10 cellular contexts compared by ENCODE assay signal in genomic region chr16:75254359-75254837, GRCh38. TPM values are rescaled to one million over a fixed set of nuclear protein-coding genes. Genes with fewer than 3 reads are reported as not detected.
DNase-seq lines count a peak whose midpoint lies in the region; ATAC-seq, FAIRE-seq and TF ChIP-seq lines count a peak whose summit lies in the region.
"Had no signal": no experiment of that assay in that cellular context is flagged by ENCODE, and none has a peak within 500 bp of the region (broad histone marks: within the 10 kb centered on the region; RNA-seq: fewer than 3 reads in every experiment).

No MANE protein-coding gene starts in this region.

- H4K20me1 ChIP-seq in K562 (replicated peaks; ENCODE audit: control insufficient read depth, insufficient read depth, low read length): peaks cover 20% of the 10 kb centered on the region

- H3K27me3 ChIP-seq in K562 (ENCODE audit: control insufficient read depth in 2 of 2, insufficient read depth in 2 of 2, low read length in 2 of 2) (no peaks in the 10 kb centered on the region), iPS-18a (ENCODE audit: control insufficient read depth, insufficient read depth, low read length) (no peaks in the 10 kb centered on the region), stomach (peaks cover 0 to 45% (median 6%) of the 10 kb centered on the region in 3 donors)

- H3K27ac ChIP-seq in K562 (ENCODE audit: extremely low read depth, low read depth, low read length) (no peak overlapping the region), iPS-18a (ENCODE audit: low read length) (no peak overlapping the region), stomach (peak overlapping the region in 4 of 5 donors; percentile 16 to 96 (median 36))

- peaks cover 71% of the 10 kb centered on the region for H3K4me1 Mint-ChIP-seq in HFFc6 (ENCODE audit: low read depth)
- no peaks in the 10 kb centered on the region for H3K4me1 Mint-ChIP-seq in T-helper 2 cell treated with Interferon-gamma antibody and Interleukin-4, amounts not matched to agents 5 μg/mL and 100 μg/mL, for 36 hours (ENCODE audit: low read depth)
- H3K4me1 Mint-ChIP-seq in activated CD4-positive, alpha-beta T cell treated with anti-CD3 and anti-CD28 coated beads, Interleukin-2, amount 10 ng/mL, durations not matched to agents 24 days and 14 days: peaks cover 2% of the 10 kb centered on the region

- H3K9me3 ChIP-seq in K562 (replicated peaks; ENCODE audit: control insufficient read depth, insufficient read depth, low read depth, low read length) (no peaks in the 10 kb centered on the region), iPS-18a (ENCODE audit: control insufficient read depth, low read depth, low read length) (no peaks in the 10 kb centered on the region), stomach (no peaks in the 10 kb centered on the region)

- in situ Hi-C loops in K562 (cut with MboI): no loop called here

- H3K79me2 ChIP-seq in K562 (ENCODE audit: control insufficient read depth, insufficient read depth, low read length): peaks cover 19% of the 10 kb centered on the region

- H3K36me3 ChIP-seq in K562 (ENCODE audit: control insufficient read depth, insufficient read depth, low read length) (no peaks in the 10 kb centered on the region), iPS-18a (ENCODE audit: control insufficient read depth, low read depth, low read length) (no peaks in the 10 kb centered on the region), stomach (no peaks in the 10 kb centered on the region)

- H3K4me3 ChIP-seq in K562 (no peak overlapping the region), iPS-18a (ENCODE audit: low read length) (no peak overlapping the region), stomach (no peak overlapping the region)

- H3K4me1 ChIP-seq in K562 (replicated peaks in 1 of 2; ENCODE audit: control insufficient read depth in 2 of 2, insufficient read depth in 2 of 2, low read length in 2 of 2) (peaks cover 12 to 65% of the 10 kb centered on the region in 2 experiments; a peak in 3 of 5 replicates), iPS-18a (ENCODE audit: control insufficient read depth, low read depth, low read length) (peaks cover 62% of the 10 kb centered on the region), stomach (peaks cover 81 to 95% (median 92%) of the 10 kb centered on the region in 4 donors)

- TF ChIP-seq POLR2A in K562 (conservative IDR thresholded peaks at IDR 0.05) (no peak), stomach (IDR thresholded peaks at IDR 0.05) (no peak)

- H3K9ac ChIP-seq in K562 (ENCODE audit: insufficient read depth in 1 of 2, low read depth in 2 of 2, low read length in 2 of 2) (peak overlapping the region in 1 of 2 experiments; percentile 10; a peak in 2 of 4 replicates), iPS-18a (ENCODE audit: low read length) (peak overlapping the region; percentile 60)

- H3K4me2 ChIP-seq in K562 (ENCODE audit: insufficient read depth, low read length): no peak overlapping the region

- CTCF ChIA-PET in K562 (lab: Yijun Ruan, JAX; ENCODE audit: low intra/inter-chr PET ratio): no interaction called here

- H3K9me1 ChIP-seq in K562 (ENCODE audit: control insufficient read depth, insufficient read depth, low read length): peaks cover 6% of the 10 kb centered on the region

- no peak for TF ChIP-seq EP300 in K562 (IDR thresholded peaks at IDR 0.05; ENCODE audit: low read length)
- TF ChIP-seq EP300 in stomach (IDR thresholded peaks at IDR 0.05): no peak

- peak overlapping the region; percentile 79; the same call in 1 of the 2 replicates for H3K4me3 Mint-ChIP-seq in HFFc6
- no peak overlapping the region for H3K4me3 Mint-ChIP-seq in T-helper 2 cell treated with Interferon-gamma antibody and Interleukin-4, amounts not matched to agents 5 μg/mL and 100 μg/mL, for 36 hours
- no peak overlapping the region for H3K4me3 Mint-ChIP-seq in activated CD4-positive, alpha-beta T cell treated with anti-CD3 and anti-CD28 coated beads, Interleukin-2, amount 10 ng/mL, durations not matched to agents 24 days and 14 days
- H3K4me3 Mint-ChIP-seq: activated naive CD4-positive, alpha-beta T cell treated with anti-CD3 and anti-CD28 coated beads, Interleukin-2, amount 10 ng/mL, durations not matched to agents 7 days and 5 days had no signal

- TF ChIP-seq CTCF in HFFc6 (IDR thresholded peaks at IDR 0.05) (no peak), K562 (IDR thresholded peaks at IDR 0.05 in 2 of 3, conservative IDR thresholded peaks at IDR 0.05 in 1 of 3; ENCODE audit: insufficient read depth in 2 of 3, low read depth in 1 of 3, low read length in 3 of 3) (no peak), stomach (IDR thresholded peaks at IDR 0.05) (no peak)

- POLR2A ChIA-PET in K562 (lab: Yijun Ruan, JAX): no interaction called here

- BruUV-seq in K562 (replicated peaks; lab: Mats Ljungman, UMichigan): no TSS peak

- intact Hi-C loops in K562 (cut with micrococcal nuclease): loop anchor here (5.0 kb wide), 2 partner anchors 68 to 133 kb away; no protein-coding TSS in a partner anchor
- intact Hi-C loops in stomach (cut with DNase I; ENCODE audit: low total_unique reads): no loop called here
- intact Hi-C loops in activated CD4-positive, alpha-beta T cell treated with anti-CD3 and anti-CD28 coated beads, Interleukin-2, amount 10 ng/mL, durations not matched to agents 24 days and 14 days (cut with micrococcal nuclease): no loop called here

- no peaks in the 10 kb centered on the region for H3K9me3 Mint-ChIP-seq in HFFc6
- no peaks in the 10 kb centered on the region for H3K9me3 Mint-ChIP-seq in T-helper 2 cell treated with Interferon-gamma antibody and Interleukin-4, amounts not matched to agents 5 μg/mL and 100 μg/mL, for 36 hours
- no peaks in the 10 kb centered on the region for H3K9me3 Mint-ChIP-seq in activated CD4-positive, alpha-beta T cell treated with anti-CD3 and anti-CD28 coated beads, Interleukin-2, amount 10 ng/mL, durations not matched to agents 24 days and 14 days
- H3K9me3 Mint-ChIP-seq: activated naive CD4-positive, alpha-beta T cell treated with anti-CD3 and anti-CD28 coated beads, Interleukin-2, amount 10 ng/mL, durations not matched to agents 7 days and 5 days had no signal

- no peak overlapping the region for H2AFZ ChIP-seq in K562 (ENCODE audit: low read depth, low read length)

- DNase-seq in HFFc6: peak; percentile 91
- DNase-seq in K562 (ENCODE audit: extremely low read depth in 1 of 4, low spot score in 3 of 4): no peak
- DNase-seq in stomach: no peak
- no peak for DNase-seq in T-helper 2 cell treated with Interferon-gamma antibody and Interleukin-4, amounts not matched to agents 5 μg/mL and 100 μg/mL, for 36 hours (ENCODE audit: low spot score)
- no peak for DNase-seq in DMS153 (lab: John Stamatoyannopoulos, UW)
- no peak for DNase-seq in activated CD4-positive, alpha-beta T cell treated with anti-CD3 and anti-CD28 coated beads for 1 hour
- no peak for DNase-seq in activated CD4-positive, alpha-beta T cell treated with anti-CD3 and anti-CD28 coated beads, Interleukin-2, amount 10 ng/mL, durations not matched to agents 24 days and 14 days
- DNase-seq: activated naive CD4-positive, alpha-beta T cell treated with anti-CD3 and anti-CD28 coated beads, Interleukin-2, amount 10 ng/mL, durations not matched to agents 7 days and 5 days had no signal

- ATAC-seq in K562: no peak

- WGBS in K562 (ENCODE audit: insufficient coverage, low coverage, missing lambda C conversion rate): 67% methylated on average over 4 of the region's 5 CpGs
- WGBS in stomach, 5 donors: 51 to 66% (median 62%) methylated on average over 2 to 5 of the region's 5 CpGs

- H3K36me3 Mint-ChIP-seq in HFFc6 (ENCODE audit: low read depth): peaks cover 7% of the 10 kb centered on the region
- no peaks in the 10 kb centered on the region for H3K36me3 Mint-ChIP-seq in T-helper 2 cell treated with Interferon-gamma antibody and Interleukin-4, amounts not matched to agents 5 μg/mL and 100 μg/mL, for 36 hours (ENCODE audit: low read depth)
- no peaks in the 10 kb centered on the region for H3K36me3 Mint-ChIP-seq in activated CD4-positive, alpha-beta T cell treated with anti-CD3 and anti-CD28 coated beads, Interleukin-2, amount 10 ng/mL, durations not matched to agents 24 days and 14 days (ENCODE audit: low read depth)
- H3K36me3 Mint-ChIP-seq: activated naive CD4-positive, alpha-beta T cell treated with anti-CD3 and anti-CD28 coated beads, Interleukin-2, amount 10 ng/mL, durations not matched to agents 7 days and 5 days had no signal

- H3K27ac Mint-ChIP-seq in HFFc6: peak overlapping the region; percentile 90
- no peak overlapping the region for H3K27ac Mint-ChIP-seq in T-helper 2 cell treated with Interferon-gamma antibody and Interleukin-4, amounts not matched to agents 5 μg/mL and 100 μg/mL, for 36 hours
- H3K27ac Mint-ChIP-seq in activated CD4-positive, alpha-beta T cell treated with anti-CD3 and anti-CD28 coated beads, Interleukin-2, amount 10 ng/mL, durations not matched to agents 24 days and 14 days: no peak overlapping the region
- H3K27ac Mint-ChIP-seq: activated naive CD4-positive, alpha-beta T cell treated with anti-CD3 and anti-CD28 coated beads, Interleukin-2, amount 10 ng/mL, durations not matched to agents 7 days and 5 days had no signal

- no peak for FAIRE-seq in K562 (lab: Jason Lieb, UNC)

- H3K27me3 Mint-ChIP-seq in HFFc6 (ENCODE audit: insufficient read depth): peaks cover 11% of the 10 kb centered on the region
- H3K27me3 Mint-ChIP-seq in T-helper 2 cell treated with Interferon-gamma antibody and Interleukin-4, amounts not matched to agents 5 μg/mL and 100 μg/mL, for 36 hours (ENCODE audit: low read depth): peaks cover 47% of the 10 kb centered on the region
- H3K27me3 Mint-ChIP-seq in activated CD4-positive, alpha-beta T cell treated with anti-CD3 and anti-CD28 coated beads, Interleukin-2, amount 10 ng/mL, durations not matched to agents 24 days and 14 days: peaks cover 38% of the 10 kb centered on the region

- no peak for TF ChIP-seq RAD21 in K562 (CRISPR knock-in tag; conservative IDR thresholded peaks at IDR 0.05 in 1 of 2, IDR thresholded peaks at IDR 0.05 in 1 of 2)

RNA-seq across cellular contexts. Expression of gene BCAR1, which starts 3.0 kb away (rescaled TPM):
- total RNA-seq in HFFc6 (2021; fragmentation: NEBNext Ultra II Directional; extraction: Animal tissue kit (Norgen Biotek cat#: 25700)): 100 to 1,000 TPM; 126 to 148 (median 130) TPM
- total RNA-seq in K562 (2011; cell fraction: chromatin; rRNA removed; ENCODE audit: low replicate concordance): 30.5 and 82.5 TPM in 2 replicates
- total RNA-seq in K562 (2011; cell fraction: nucleolus; rRNA removed): 37.8 and 38.7 TPM in 2 replicates
- 29.8 and 32.0 TPM in 2 replicates for total RNA-seq in K562 (2011; cell fraction: nucleoplasm; rRNA removed)
- total RNA-seq in K562 (2014; rRNA removed): 14.1 and 16.0 TPM in 2 replicates
- total RNA-seq in K562 (2014; rRNA removed; fragmentation: Illumina TruSeq; extraction: Trizol): 1.1 and 1.7 TPM in 2 replicates
- total RNA-seq in K562 (2015; rRNA removed; fragmentation: Illumina TruSeq; extraction: Trizol): 7.2 and 8.8 TPM in 2 replicates
- total RNA-seq in K562 (2021): 25.6 and 26.3 TPM in 2 replicates
- polyA plus RNA-seq in K562 (2011; rRNA removed): 3.6 and 6.0 TPM in 2 replicates
- 3.6 and 13.5 TPM in 2 replicates for polyA plus RNA-seq in K562 (2011; cell fraction: cytosol; rRNA removed)
- polyA plus RNA-seq in K562 (2011; cell fraction: nucleus; rRNA removed): 21.5 and 40.4 TPM in 2 replicates
- polyA plus RNA-seq in K562 (2012): 14.6 and 20.3 TPM in 2 replicates
- 3.4 and 11.4 TPM in 2 replicates for polyA plus RNA-seq in K562 (2014; fragmentation: Illumina TruSeq; extraction: Trizol)
- polyA plus RNA-seq in K562 (2014; fragmentation: Nextera tagmentation; extraction: Ambion mirVana): under 1 TPM; 0.10 to 0.13 TPM
- polyA plus RNA-seq in K562 (2014; rRNA removed): 9.8 and 10.5 TPM in 2 replicates
- 5.7 and 5.9 TPM in 2 replicates for polyA minus RNA-seq in K562 (2011; rRNA and poly(A)+ RNA removed)
- 6.9 and 14.9 TPM in 2 replicates for polyA minus RNA-seq in K562 (2011; cell fraction: cytosol; rRNA and poly(A)+ RNA removed)
- polyA minus RNA-seq in K562 (2011; cell fraction: nucleus; rRNA and poly(A)+ RNA removed): 16.6 and 18.6 TPM in 2 replicates
- 100 to 1,000 TPM in 3 of 5 donors, 10 to 100 TPM in 2; 44.4 to 219 (median 122) TPM for total RNA-seq in stomach
- 10 to 100 TPM; 34.7 to 51.5 (median 45.6) TPM for polyA plus RNA-seq in stomach
- 0.50 and 0.79 TPM in 2 replicates for total RNA-seq in activated CD4-positive, alpha-beta T cell treated with anti-CD3 and anti-CD28 coated beads, Interleukin-2, amount 10 ng/mL, durations not matched to agents 24 days and 14 days

RNA-seq across cellular contexts. Expression of gene CTRB1, which starts 35.6 kb away (rescaled TPM):
- not detected for total RNA-seq in HFFc6 (2021; fragmentation: NEBNext Ultra II Directional; extraction: Animal tissue kit (Norgen Biotek cat#: 25700))
- total RNA-seq in K562 (2011; cell fraction: chromatin; rRNA removed; ENCODE audit: low replicate concordance): not detected in 2 replicates
- total RNA-seq in K562 (2011; cell fraction: nucleolus; rRNA removed): not detected in 2 replicates
- not detected in 2 replicates for total RNA-seq in K562 (2011; cell fraction: nucleoplasm; rRNA removed)
- total RNA-seq in K562 (2014; rRNA removed) (not detected in 2 replicates), K562 (2014; rRNA removed; fragmentation: Illumina TruSeq; extraction: Trizol) (not detected in 2 replicates), K562 (2015; rRNA removed; fragmentation: Illumina TruSeq; extraction: Trizol) (not detected in 2 replicates), K562 (2021) (2.3 and 5.3 TPM in 2 replicates), stomach (not detected)
- polyA plus RNA-seq in K562 (2011; rRNA removed) (not detected in 2 replicates), K562 (2014; fragmentation: Illumina TruSeq; extraction: Trizol) (not detected in 2 replicates), K562 (2014; fragmentation: Nextera tagmentation; extraction: Ambion mirVana) (not detected), K562 (2014; rRNA removed) (not detected in 2 replicates), stomach (10 to 100 TPM in 1 of 3 donors, 1 to 10 TPM in 2; 2.5 to 35.9 (median 2.9) TPM)
- not detected in 2 replicates for polyA plus RNA-seq in K562 (2011; cell fraction: cytosol; rRNA removed)
- polyA plus RNA-seq in K562 (2011; cell fraction: nucleus; rRNA removed): not detected in 2 replicates
- polyA plus RNA-seq in K562 (2012): not detected in 2 replicates
- not detected in 2 replicates for polyA minus RNA-seq in K562 (2011; rRNA and poly(A)+ RNA removed)
- polyA minus RNA-seq in K562 (2011; cell fraction: cytosol; rRNA and poly(A)+ RNA removed): not detected in 2 replicates
- polyA minus RNA-seq in K562 (2011; cell fraction: nucleus; rRNA and poly(A)+ RNA removed): not detected in 2 replicates
- not detected in 2 replicates for total RNA-seq in activated CD4-positive, alpha-beta T cell treated with anti-CD3 and anti-CD28 coated beads, Interleukin-2, amount 10 ng/mL, durations not matched to agents 24 days and 14 days
- total RNA-seq: liver had no signal
- polyA plus RNA-seq: liver had no signal

RNA-seq across cellular contexts. Expression of gene CTRB2, which starts 47.4 kb away (rescaled TPM):
- not detected for total RNA-seq in HFFc6 (2021; fragmentation: NEBNext Ultra II Directional; extraction: Animal tissue kit (Norgen Biotek cat#: 25700))
- total RNA-seq in K562 (2011; cell fraction: chromatin; rRNA removed; ENCODE audit: low replicate concordance): not detected in 2 replicates
- total RNA-seq in K562 (2011; cell fraction: nucleolus; rRNA removed): not detected in 2 replicates
- total RNA-seq in K562 (2011; cell fraction: nucleoplasm; rRNA removed): not detected in 2 replicates
- total RNA-seq in K562 (2014; rRNA removed) (not detected in 2 replicates), K562 (2014; rRNA removed; fragmentation: Illumina TruSeq; extraction: Trizol) (not detected in 2 replicates), K562 (2015; rRNA removed; fragmentation: Illumina TruSeq; extraction: Trizol) (not detected in 2 replicates), K562 (2021) (5.1 and 7.3 TPM in 2 replicates), stomach (not detected)
- polyA plus RNA-seq in K562 (2011; rRNA removed) (not detected in 2 replicates), K562 (2014; fragmentation: Illumina TruSeq; extraction: Trizol) (not detected in 2 replicates), K562 (2014; fragmentation: Nextera tagmentation; extraction: Ambion mirVana) (not detected), K562 (2014; rRNA removed) (not detected in 2 replicates), stomach (10 to 100 TPM in 1 of 3 donors, 1 to 10 TPM in 2; 2.7 to 26.6 (median 4.0) TPM)
- not detected in 2 replicates for polyA plus RNA-seq in K562 (2011; cell fraction: cytosol; rRNA removed)
- not detected in 2 replicates for polyA plus RNA-seq in K562 (2011; cell fraction: nucleus; rRNA removed)
- not detected in 2 replicates for polyA plus RNA-seq in K562 (2012)
- not detected in 2 replicates for polyA minus RNA-seq in K562 (2011; rRNA and poly(A)+ RNA removed)
- not detected in 2 replicates for polyA minus RNA-seq in K562 (2011; cell fraction: cytosol; rRNA and poly(A)+ RNA removed)
- not detected in 2 replicates for polyA minus RNA-seq in K562 (2011; cell fraction: nucleus; rRNA and poly(A)+ RNA removed)
- not detected in 2 replicates for total RNA-seq in activated CD4-positive, alpha-beta T cell treated with anti-CD3 and anti-CD28 coated beads, Interleukin-2, amount 10 ng/mL, durations not matched to agents 24 days and 14 days

Comparison
In these comparisons a context has a peak if more than half of its experiments do, and no peak if none do; other contexts are left out.
1. H3K27ac ChIP-seq: peak in stomach (4 of 5); none in K562 (single experiment) and iPS-18a (single experiment).